Comparison of ENCODE assay signal across 13 cellular contexts in the genomic region with DNA sequence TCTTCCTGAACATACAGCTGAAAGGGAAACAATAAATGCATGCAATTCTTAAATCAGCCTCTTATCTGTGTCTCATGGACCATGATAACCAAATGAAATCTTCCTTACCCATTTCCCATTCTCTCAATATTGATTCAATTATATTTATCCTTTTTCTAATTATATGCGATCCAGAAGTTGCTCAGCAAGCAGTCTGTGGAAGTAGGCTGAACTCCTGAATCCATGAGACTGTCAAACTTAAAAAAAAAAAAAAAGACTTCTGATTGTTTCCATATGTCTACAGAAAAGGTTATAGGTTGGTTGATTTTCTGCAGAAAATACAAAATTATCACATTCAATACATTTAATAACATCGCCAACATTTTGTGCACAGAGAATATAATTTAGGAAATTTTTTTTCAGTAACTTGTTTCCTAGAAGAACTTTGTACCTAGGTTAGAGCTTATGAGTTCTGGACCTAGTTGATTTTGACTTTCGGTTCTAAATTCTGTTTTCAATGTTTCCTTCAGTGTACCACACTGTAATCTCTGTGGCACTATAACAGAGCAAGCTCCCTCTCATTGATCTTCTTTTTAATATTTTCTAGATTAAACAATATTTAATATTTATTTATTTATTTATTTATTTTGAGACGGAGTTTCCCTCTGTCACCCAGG. TPM values are rescaled to one million over a fixed set of nuclear protein-coding genes. Genes with fewer than 3 reads are reported as not detected.
"Had no signal": no experiment of that assay in that cellular context is flagged by ENCODE, and none has a peak within 500 bp of the region (broad histone marks: within the 10 kb centered on the region; RNA-seq: fewer than 3 reads in every experiment).

No MANE protein-coding gene starts in this region.

- DNase-seq: activated CD4-positive, alpha-beta T cell treated with anti-CD3 and anti-CD28 coated beads, Interleukin-2, amount 50 U/mL, for 4 hours; activated CD4-positive, CD25-positive, alpha-beta regulatory T cell treated with anti-CD3 and anti-CD28 coated beads, Interleukin-2, amount 50 U/mL, for 72 hours; activated naive CD4-positive, alpha-beta T cell treated with Interleukin-2 at 50 U/mL for 16 hours; aorta; dermis blood vessel endothelial cell; naive B cell; retina; stimulated activated CD4-positive, alpha-beta T cell treated with anti-CD3 and anti-CD28 coated beads, Interleukin-15, amount 100 ng/mL, for 24 hours; stimulated activated CD4-positive, alpha-beta T cell treated with anti-CD3 and anti-CD28 coated beads, Interleukin-4, amount 100 ng/mL, for 1 hour; stimulated activated naive B cell treated with anti-CD40 and anti-IgM and Interleukin-4, amounts not matched to agents 10 μg/mL and 1 μg/mL and 100 μg/mL, for 72 hours; tibial artery had no signal

- H3K36me3 ChIP-seq: tibial artery had no signal

- H3K9me3 ChIP-seq: tibial artery had no signal

- H3K27ac ChIP-seq: tibial artery had no signal

- H3K4me3 ChIP-seq: lung, tibial artery had no signal

- H3K27me3 ChIP-seq: tibial artery had no signal

RNA-seq across cellular contexts. Expression of a gene that starts 1.3 kb away (rescaled TPM):
- total RNA-seq: epithelial cell of proximal tubule had no signal
